In the genomic region with DNA sequence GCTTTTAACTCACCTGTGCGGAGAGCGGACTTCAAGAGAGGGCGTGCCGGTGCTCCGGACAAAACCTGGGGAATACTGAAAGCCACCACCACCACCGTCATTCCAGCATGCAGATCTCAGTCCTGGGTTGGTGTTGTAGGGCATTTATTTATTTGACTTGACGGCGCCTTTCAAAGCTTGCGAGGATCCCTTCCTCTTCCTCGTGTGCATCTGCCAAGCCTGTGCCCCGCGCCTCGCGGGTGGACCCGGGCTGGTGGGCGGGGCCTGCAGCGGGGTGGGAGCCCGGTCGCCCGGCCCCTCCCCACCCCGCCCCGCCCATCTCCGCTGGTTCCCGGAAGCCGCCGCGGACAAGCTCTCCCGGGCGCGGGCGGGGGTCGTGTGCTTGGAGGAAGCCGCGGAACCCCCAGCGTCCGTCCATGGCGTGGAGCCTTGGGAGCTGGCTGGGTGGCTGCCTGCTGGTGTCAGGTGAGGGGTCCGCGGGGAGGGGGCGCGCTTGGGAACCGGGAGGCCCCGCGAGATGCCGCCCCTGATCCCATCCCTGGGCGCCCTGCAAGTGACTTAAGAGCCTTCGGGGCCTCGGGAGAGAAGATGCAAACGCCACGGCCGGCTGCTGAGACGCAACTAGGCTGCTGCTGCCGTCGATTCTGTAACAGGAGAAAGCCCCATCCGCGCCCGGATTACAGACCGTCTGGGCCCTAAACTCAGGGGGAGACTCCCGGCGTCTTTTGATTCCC, we compare ENCODE assay signal across 7 cellular contexts. TPM values are rescaled to one million over a fixed set of nuclear protein-coding genes. Genes with fewer than 3 reads are reported as not detected.
DNase-seq lines count a peak whose midpoint lies in the region; ATAC-seq and TF ChIP-seq lines count a peak whose summit lies in the region.

A gene (plus strand): TSS at position 318 of the 734 bp plus-strand sequence. CDS start 99 bp downstream, at position 417.

- H3K27ac ChIP-seq in layer of hippocampus (ENCODE audit: low read depth, low read length) = peak within 1 kb of the TSS; percentile 73

- CTCF ChIA-PET in activated CD4-positive, alpha-beta T cell treated with anti-CD3 and anti-CD28 coated beads for 36 hours (lab: Charles Lee) = interaction anchor here (0.6 to 2.5 kb wide), 7 partner anchors 15 to 96 kb away, joined by 3 to 14 read pairs (median 4); a partner anchor contains a TSS

- peak within 1 kb of the TSS; percentile 90 for H3K4me3 Mint-ChIP-seq in activated CD4-positive, alpha-beta T cell treated with anti-CD3 and anti-CD28 coated beads for 36 hours
- peak within 1 kb of the TSS; percentile 87 for H3K4me3 Mint-ChIP-seq in chondrocyte (ENCODE audit: unreplicated experiment)

- no peaks in the 10 kb centered on the region for H3K27me3 Mint-ChIP-seq in activated CD4-positive, alpha-beta T cell treated with anti-CD3 and anti-CD28 coated beads for 36 hours
- H3K27me3 Mint-ChIP-seq in chondrocyte (ENCODE audit: low read depth) = no peaks in the 10 kb centered on the region

- TF ChIP-seq CTCF in chondrocyte (IDR thresholded peaks at IDR 0.05) = peak; percentile 23

- H3K4me1 Mint-ChIP-seq in activated CD4-positive, alpha-beta T cell treated with anti-CD3 and anti-CD28 coated beads for 36 hours = peaks cover 42% of the 10 kb centered on the region
- H3K4me1 Mint-ChIP-seq in chondrocyte (ENCODE audit: low read depth) = peaks cover 27% of the 10 kb centered on the region

- ATAC-seq in GM18520 (IDR thresholded peaks at IDR 0.05; ENCODE audit: unreplicated experiment) = peak; percentile 16
- ATAC-seq in HG03045 (IDR thresholded peaks at IDR 0.05; ENCODE audit: unreplicated experiment) = peak; percentile 54
- ATAC-seq in activated CD4-positive, alpha-beta T cell treated with anti-CD3 and anti-CD28 coated beads for 36 hours = peak; percentile 64

- intact Hi-C loops in activated CD4-positive, alpha-beta T cell treated with anti-CD3 and anti-CD28 coated beads for 36 hours (cut with DNase I, micrococcal nuclease) = loop anchor here (1.0 to 5.0 kb wide), 7 partner anchors 10 to 96 kb away; a partner anchor contains a TSS

- H3K9me3 Mint-ChIP-seq in activated CD4-positive, alpha-beta T cell treated with anti-CD3 and anti-CD28 coated beads for 36 hours (ENCODE audit: low read depth) = no peaks in the 10 kb centered on the region
- no peaks in the 10 kb centered on the region for H3K9me3 Mint-ChIP-seq in chondrocyte (ENCODE audit: low read depth)

- DNase-seq in NCI-H510A treated with DMSO at 0.1 percent for 48 hours (lab: John Stamatoyannopoulos, UW) (peak; percentile 86), chondrocyte (ENCODE audit: low spot score) (no peak)
- peak; percentile 84 for DNase-seq in activated CD4-positive, alpha-beta T cell treated with anti-CD3 and anti-CD28 coated beads for 36 hours
- peak; percentile 46 to 64 (median 59) for DNase-seq in stimulated activated CD4-positive, alpha-beta T cell treated with anti-CD3 and anti-CD28 coated beads, Interleukin-1b, Interleukin-23, amount 100 ng/mL, for 24 hours (ENCODE audit: low read depth in 4 of 4, low spot score in 1 of 4)

- peak within 1 kb of the TSS; percentile 92 for H3K27ac Mint-ChIP-seq in activated CD4-positive, alpha-beta T cell treated with anti-CD3 and anti-CD28 coated beads for 36 hours
- H3K27ac Mint-ChIP-seq in chondrocyte (ENCODE audit: unreplicated experiment) = peak within 1 kb of the TSS; percentile 69

- POLR2A ChIA-PET in activated CD4-positive, alpha-beta T cell treated with anti-CD3 and anti-CD28 coated beads for 36 hours (lab: Charles Lee) = interaction anchor here (1.0 to 1.2 kb wide), 3 partner anchors 34 to 179 kb away, joined by 3 to 4 read pairs (median 3); a partner anchor contains a TSS

- H3K36me3 Mint-ChIP-seq in activated CD4-positive, alpha-beta T cell treated with anti-CD3 and anti-CD28 coated beads for 36 hours (ENCODE audit: low read depth) = peaks cover 45% of the 10 kb centered on the region
- peaks cover 16% of the 10 kb centered on the region for H3K36me3 Mint-ChIP-seq in chondrocyte (ENCODE audit: low read depth)

- H3K27me3 ChIP-seq in layer of hippocampus (ENCODE audit: control insufficient read depth, insufficient read depth, low read length) = no peaks in the 10 kb centered on the region

RNA-seq across cellular contexts. Expression of the gene that starts here (rescaled TPM):
- 10 to 100 TPM; 22.8 to 25.0 TPM for total RNA-seq in activated CD4-positive, alpha-beta T cell treated with anti-CD3 and anti-CD28 coated beads for 36 hours
- 17.4 to 23.5 TPM (median 19.0 TPM) in 3 replicates for total RNA-seq in chondrocyte
